22 cellular contexts compared by ENCODE assay signal in the genomic region with DNA sequence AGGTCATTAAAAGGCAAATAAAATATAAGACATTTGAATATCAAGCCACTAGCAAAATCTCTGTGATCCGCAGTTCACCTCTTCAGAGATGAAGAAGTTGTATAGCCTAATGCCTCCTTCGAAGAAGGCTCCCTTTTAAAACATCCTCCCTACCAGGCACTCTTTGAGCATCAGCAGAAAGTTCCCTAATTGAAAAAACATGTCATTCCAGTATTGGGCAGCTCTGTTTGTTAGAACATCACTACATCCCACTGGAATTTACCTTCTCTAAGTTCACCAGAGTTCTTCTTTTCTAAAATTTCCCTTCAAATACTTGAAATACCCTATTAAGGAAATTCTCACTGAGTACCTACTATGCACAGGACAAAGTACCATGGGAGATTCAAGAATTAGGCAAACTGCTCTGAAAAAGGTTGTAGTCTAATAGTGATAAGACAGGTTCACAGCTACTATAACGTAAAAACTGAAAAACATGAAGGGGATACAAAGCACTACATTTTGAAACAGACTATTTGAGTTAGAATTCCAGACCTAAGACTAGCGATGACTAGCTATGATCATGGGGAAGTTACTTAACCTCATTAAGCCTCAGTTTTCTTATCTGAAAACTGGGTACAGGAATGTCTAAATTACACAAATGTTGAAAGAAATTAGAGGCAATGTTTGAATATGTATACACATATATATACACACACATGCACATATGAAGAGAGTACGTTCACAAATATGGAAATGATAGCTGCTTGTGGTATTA.
A peak's percentile ranks its signal among the peaks of the same experiment; 100 is the strongest.
DNase-seq lines count a peak whose midpoint lies in the region; ATAC-seq, FAIRE-seq and TF ChIP-seq lines count a peak whose summit lies in the region.
"Had no signal": no experiment of that assay in that cellular context is flagged by ENCODE, and none has a peak within 500 bp of the region (broad histone marks: within the 10 kb centered on the region; RNA-seq: fewer than 3 reads in every experiment).

No MANE protein-coding gene starts in this region.

- no peak for TF ChIP-seq RAD21 in HepG2 (CRISPR knock-in tag; IDR thresholded peaks at IDR 0.05)

- H3F3A ChIP-seq in GM23338 (replicated peaks; ENCODE audit: low read depth), result no peaks in the 10 kb centered on the region

- WGBS in HepG2 (ENCODE audit: low lambda C conversion rate), result 56% methylated on average over 5 of the region's 5 CpGs
- WGBS in right lobe of liver (ENCODE audit: insufficient coverage, low coverage, low lambda C conversion rate, missing lambda C conversion rate), result 59% methylated on average over 5 of the region's 5 CpGs

- no peak overlapping the region for H3K9ac ChIP-seq in HepG2 (ENCODE audit: insufficient read depth, low read depth, low read length)
- no peak overlapping the region for H3K9ac ChIP-seq in adipocyte (ENCODE audit: low read length)

- TF ChIP-seq EP300 in HepG2 (IDR thresholded peaks at IDR 0.05; ENCODE audit: low read depth in 2 of 2, low read length in 2 of 2) (no peak), HepG2 (CRISPR knock-in tag; IDR thresholded peaks at IDR 0.05; ENCODE audit: borderline replicate concordance) (no peak)

- H3K36me3 ChIP-seq in HepG2 (replicated peaks in 1 of 2; ENCODE audit: control insufficient read depth in 1 of 2, insufficient read depth in 2 of 2, low read length in 2 of 2) (no peaks in the 10 kb centered on the region), right lobe of liver (no peaks in the 10 kb centered on the region), GM23338 (ENCODE audit: insufficient read depth) (no peaks in the 10 kb centered on the region), adipocyte (ENCODE audit: control insufficient read depth, insufficient read depth, low read length, severe bottlenecking) (no peaks in the 10 kb centered on the region)

- H3K4me1 Mint-ChIP-seq in GM23338, result peaks cover 6% of the 10 kb centered on the region; the same call in 2 of the 3 replicates
- peaks cover 10% of the 10 kb centered on the region for H3K4me1 Mint-ChIP-seq in stimulated activated memory B cell treated with anti-CD40 and anti-IgM and Interleukin-4, amounts not matched to agents 10 μg/mL and 1 μg/mL and 100 μg/mL, for 72 hours

- no peaks in the 10 kb centered on the region for H3K9me2 ChIP-seq in GM23338 (ENCODE audit: insufficient read depth)

- no TSS peak for BruUV-seq in HepG2 (replicated peaks; lab: Mats Ljungman, UMichigan)

- H3K4me1 ChIP-seq in HepG2 (ENCODE audit: insufficient read depth, low read length) (no peaks in the 10 kb centered on the region), right lobe of liver (no peaks in the 10 kb centered on the region), GM23338 (ENCODE audit: insufficient read depth) (no peaks in the 10 kb centered on the region), adipocyte (ENCODE audit: control insufficient read depth, insufficient read depth, low read length) (peaks cover 14% of the 10 kb centered on the region)
- H3K4me1 ChIP-seq: A549 had no signal

- H2AFZ ChIP-seq in HepG2 (ENCODE audit: low read length) (no peak overlapping the region), GM23338 (no peak overlapping the region)

- intact Hi-C loops in HepG2 (cut with micrococcal nuclease; ENCODE audit: unreplicated experiment), result no loop called here
- intact Hi-C loops in right lobe of liver (cut with DNase I), result loop anchor here in 1 of 2 donors (10.0 kb wide), 2 partner anchors 214 to 304 kb away; no protein-coding TSS in a partner anchor

- TF ChIP-seq CTCF in HepG2 (CRISPR knock-in tag; IDR thresholded peaks at IDR 0.05), result no peak
- no peak for TF ChIP-seq CTCF in right lobe of liver (IDR thresholded peaks at IDR 0.05)
- TF ChIP-seq CTCF in GM23338 (conservative IDR thresholded peaks at IDR 0.05; ENCODE audit: low read depth in 2 of 2), result no peak

- no peak for TF ChIP-seq POLR2A in HepG2 (IDR thresholded peaks at IDR 0.05; ENCODE audit: insufficient read depth in 1 of 2, low read depth in 2 of 2, low read length in 2 of 2)
- no peak for TF ChIP-seq POLR2A in right lobe of liver (IDR thresholded peaks at IDR 0.05)

- no peaks in the 10 kb centered on the region for H3K9me3 Mint-ChIP-seq in GM23338
- H3K9me3 Mint-ChIP-seq in stimulated activated memory B cell treated with anti-CD40 and anti-IgM and Interleukin-4, amounts not matched to agents 10 μg/mL and 1 μg/mL and 100 μg/mL, for 72 hours, result peaks cover 5% of the 10 kb centered on the region
- H3K9me3 Mint-ChIP-seq: CD4-positive, alpha-beta T cell had no signal

- DNase-seq in HepG2 (ENCODE audit: low spot score) (no peak), right lobe of liver (no peak), GM23338 (ENCODE audit: low spot score) (no peak), adipocyte (ENCODE audit: low read depth) (peak; percentile 7), C1 segment of cervical spinal cord (lab: John Stamatoyannopoulos, UW) (no peak)
- DNase-seq in activated naive CD4-positive, alpha-beta T cell treated with anti-CD3 and anti-CD28 coated beads, Interleukin-2, amount 50 U/mL, for 16 hours, result no peak
- DNase-seq: CD4-positive, alpha-beta T cell; COR-L47; DMS79; MM.1S; NCI-H1092; NCI-H1436; NCI-H187 treated with DMSO at 0.1 percent for 48 hours; NCI-H2107; NCI-H446 treated with DMSO at 0.1 percent for 48 hours; NCI-H526 treated with DMSO at 0.1 percent for 48 hours; PC-3; SHP77 had no signal

- POLR2A ChIA-PET in HepG2 (lab: Yijun Ruan, JAX), result no interaction called here

- no peak overlapping the region for H3K27ac Mint-ChIP-seq in GM23338
- H3K27ac Mint-ChIP-seq in stimulated activated memory B cell treated with anti-CD40 and anti-IgM and Interleukin-4, amounts not matched to agents 10 μg/mL and 1 μg/mL and 100 μg/mL, for 72 hours, result no peak overlapping the region
- H3K27ac Mint-ChIP-seq: CD4-positive, alpha-beta T cell had no signal

- no peaks in the 10 kb centered on the region for H3K79me2 ChIP-seq in HepG2 (ENCODE audit: insufficient read depth, low read length)
- H3K79me2 ChIP-seq in GM23338 (replicated peaks; ENCODE audit: insufficient read depth), result no peaks in the 10 kb centered on the region

- H3K36me3 Mint-ChIP-seq in GM23338 (ENCODE audit: low read depth), result no peaks in the 10 kb centered on the region
- peaks cover 7% of the 10 kb centered on the region for H3K36me3 Mint-ChIP-seq in stimulated activated memory B cell treated with anti-CD40 and anti-IgM and Interleukin-4, amounts not matched to agents 10 μg/mL and 1 μg/mL and 100 μg/mL, for 72 hours

- no peak overlapping the region for H3K27ac ChIP-seq in HepG2 (ENCODE audit: extremely low read length, insufficient read depth, low read length)
- H3K27ac ChIP-seq in right lobe of liver, result no peak overlapping the region
- H3K27ac ChIP-seq in GM23338 (ENCODE audit: low read depth), result 0 out of 2 replicates have a peak overlapping the region, but pooled peaks have one; percentile 11
- H3K27ac ChIP-seq: A549, SK-N-MC had no signal

- in situ Hi-C loops in HepG2 (cut with HindIII; ENCODE audit: extremely low pct_ligation_motif_present, low pct_unique_long_range_greater_than_20kb), result loop anchor here (25.0 kb wide), 1 partner anchor 482 kb away; no protein-coding TSS in a partner anchor

- ATAC-seq in HepG2, result no peak
- no peak for ATAC-seq in right lobe of liver
- ATAC-seq in GM23338, result no peak
- ATAC-seq in stimulated activated memory B cell treated with anti-CD40 and anti-IgM and Interleukin-4, amounts not matched to agents 10 μg/mL and 1 μg/mL and 100 μg/mL, for 72 hours, result no peak
- ATAC-seq: A549, PC-3 had no signal

- H3K9me3 ChIP-seq in HepG2 (ENCODE audit: low read length), result no peaks in the 10 kb centered on the region
- no peaks in the 10 kb centered on the region for H3K9me3 ChIP-seq in right lobe of liver
- H3K9me3 ChIP-seq in adipocyte (ENCODE audit: control insufficient read depth, low read length), result no peaks in the 10 kb centered on the region
- H3K9me3 ChIP-seq: A549 had no signal

- no peak overlapping the region for H3K4me3 Mint-ChIP-seq in GM23338
- no peak overlapping the region for H3K4me3 Mint-ChIP-seq in stimulated activated memory B cell treated with anti-CD40 and anti-IgM and Interleukin-4, amounts not matched to agents 10 μg/mL and 1 μg/mL and 100 μg/mL, for 72 hours
- H3K4me3 Mint-ChIP-seq: CD4-positive, alpha-beta T cell had no signal

- peaks cover 5% of the 10 kb centered on the region for H3K27me3 Mint-ChIP-seq in GM23338 (ENCODE audit: insufficient read depth, low read depth, poor library complexity)
- no peaks in the 10 kb centered on the region for H3K27me3 Mint-ChIP-seq in stimulated activated memory B cell treated with anti-CD40 and anti-IgM and Interleukin-4, amounts not matched to agents 10 μg/mL and 1 μg/mL and 100 μg/mL, for 72 hours

- no peak overlapping the region for H3K4me3 ChIP-seq in HepG2 (replicated peaks in 1 of 3; ENCODE audit: insufficient read depth in 1 of 3, low read depth in 2 of 3, low read length in 3 of 3)
- no peak overlapping the region for H3K4me3 ChIP-seq in right lobe of liver
- no peak overlapping the region for H3K4me3 ChIP-seq in GM23338
- no peak overlapping the region for H3K4me3 ChIP-seq in adipocyte (ENCODE audit: low read length)
- H3K4me3 ChIP-seq: A549, SK-N-MC had no signal

- no peak overlapping the region for H3K4me2 ChIP-seq in HepG2 (ENCODE audit: low read depth, low read length)
- H3K4me2 ChIP-seq in GM23338, result no peak overlapping the region
- H3K4me2 ChIP-seq: A549 had no signal

- H4K20me1 ChIP-seq in HepG2 (ENCODE audit: insufficient read depth, low read length) (no peaks in the 10 kb centered on the region), GM23338 (replicated peaks; ENCODE audit: insufficient read depth) (no peaks in the 10 kb centered on the region)

- FAIRE-seq in HepG2 (lab: Jason Lieb, UNC), result no peak
- FAIRE-seq: A549, H54 had no signal

- no peaks in the 10 kb centered on the region for H3K27me3 ChIP-seq in HepG2 (ENCODE audit: control insufficient read depth in 1 of 2, insufficient read depth in 2 of 2, low read length in 2 of 2)
- H3K27me3 ChIP-seq in right lobe of liver, result no peaks in the 10 kb centered on the region
- H3K27me3 ChIP-seq in GM23338 (ENCODE audit: insufficient read depth), result no peaks in the 10 kb centered on the region
- no peaks in the 10 kb centered on the region for H3K27me3 ChIP-seq in adipocyte (replicated peaks; ENCODE audit: control insufficient read depth, insufficient read depth, low read length)

- CTCF ChIA-PET in HepG2 (lab: Yijun Ruan, JAX; ENCODE audit: low intra/inter-chr PET ratio, low total read pairs), result no interaction called here

TF ChIP-seq in HepG2, 621 proteins besides CTCF, POLR2A, EP300 and RAD21:
- TF ChIP-seq ZNF629 (CRISPR knock-in tag; conservative IDR thresholded peaks at IDR 0.05), result peak; percentile 32; the same call in 1 of the 2 replicates
- no peak for TF ChIP-seq ZMYM4 (CRISPR knock-in tag; IDR thresholded peaks at IDR 0.05)
TF ChIP-seq in HepG2: peak in this region for 1.

TF ChIP-seq in GM23338, 12 proteins besides CTCF, POLR2A, EP300 and RAD21 (continues in another document):
- TF ChIP-seq NANOG (IDR thresholded peaks at IDR 0.05; ENCODE audit: borderline replicate concordance) (no peak), ZNF331 (CRISPR knock-in tag; IDR thresholded peaks at IDR 0.05; ENCODE audit: low read depth) (no peak), STAT1 (IDR thresholded peaks at IDR 0.05; ENCODE audit: unreplicated experiment) (no peak)
